17 cellular contexts compared by ENCODE assay signal in the genomic region with DNA sequence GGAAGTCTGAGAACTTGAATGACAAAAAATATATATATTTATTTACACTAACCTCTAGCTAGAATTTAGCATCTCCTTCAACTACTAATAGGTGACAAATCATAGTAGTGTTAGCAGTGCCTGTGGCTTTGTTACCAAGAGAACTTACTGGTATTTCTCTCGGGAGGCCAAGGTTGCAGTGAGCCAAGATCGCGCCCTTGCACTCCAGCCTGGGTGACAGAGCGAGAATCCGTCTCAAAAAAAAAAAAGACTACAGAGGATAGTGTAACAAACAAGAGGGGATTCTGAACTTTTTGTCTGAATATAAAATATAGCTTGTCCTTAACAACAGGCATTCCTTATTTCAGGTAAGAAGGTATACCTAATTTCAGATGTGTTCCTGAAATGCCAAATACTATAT. TPM values are rescaled to one million over a fixed set of nuclear protein-coding genes. Genes with fewer than 3 reads are reported as not detected.
DNase-seq lines count a peak whose midpoint lies in the region; ATAC-seq and TF ChIP-seq lines count a peak whose summit lies in the region.
"Had no signal": no experiment of that assay in that cellular context is flagged by ENCODE, and none has a peak within 500 bp of the region (broad histone marks: within the 10 kb centered on the region; RNA-seq: fewer than 3 reads in every experiment).

No MANE protein-coding gene starts in this region.

- no peak overlapping the region for H3K4me3 ChIP-seq in Loucy (ENCODE audit: low read length, poor library complexity, severe bottlenecking)

- H3K36me3 Mint-ChIP-seq in activated CD4-positive, alpha-beta memory T cell treated with anti-CD3 and anti-CD28 coated beads for 36 hours: peaks cover 11% of the 10 kb centered on the region
- peaks cover 11% of the 10 kb centered on the region for H3K36me3 Mint-ChIP-seq in activated CD4-positive, alpha-beta memory T cell treated with anti-CD3 and anti-CD28 coated beads, Interleukin-2, amount 10 ng/mL, durations not matched to agents 7 days and 5 days (ENCODE audit: low read depth)
- H3K36me3 Mint-ChIP-seq in brain (peaks cover 10% of the 10 kb centered on the region), progenitor cell of endocrine pancreas (ENCODE audit: insufficient read depth) (no peaks in the 10 kb centered on the region)

- ATAC-seq in left lobe of liver: no peak
- ATAC-seq: Right ventricle myocardium inferior had no signal

- H3K9ac ChIP-seq in Loucy (ENCODE audit: low read depth, low read length, poor library complexity, severe bottlenecking): peak overlapping the region; percentile 92

- no peak overlapping the region for H3K4me2 ChIP-seq in Loucy (ENCODE audit: low read depth, low read length, poor library complexity, severe bottlenecking)

- H3K27ac Mint-ChIP-seq in activated CD4-positive, alpha-beta memory T cell treated with anti-CD3 and anti-CD28 coated beads for 36 hours: no peak overlapping the region
- H3K27ac Mint-ChIP-seq in activated CD4-positive, alpha-beta memory T cell treated with anti-CD3 and anti-CD28 coated beads, Interleukin-2, amount 10 ng/mL, durations not matched to agents 7 days and 5 days: no peak overlapping the region
- H3K27ac Mint-ChIP-seq in brain (peak overlapping the region in 3 of 5 experiments; percentile 38 to 73 (median 51)), progenitor cell of endocrine pancreas (no peak overlapping the region)

- peaks cover 33% of the 10 kb centered on the region for H3K79me2 ChIP-seq in Loucy (ENCODE audit: insufficient read depth, low read length)

- peaks cover 21% of the 10 kb centered on the region for H3K4me1 Mint-ChIP-seq in activated CD4-positive, alpha-beta memory T cell treated with anti-CD3 and anti-CD28 coated beads for 36 hours (ENCODE audit: low read depth)
- H3K4me1 Mint-ChIP-seq in activated CD4-positive, alpha-beta memory T cell treated with anti-CD3 and anti-CD28 coated beads, Interleukin-2, amount 10 ng/mL, durations not matched to agents 7 days and 5 days: peaks cover 17% of the 10 kb centered on the region
- peaks cover 18% of the 10 kb centered on the region for H3K4me1 Mint-ChIP-seq in brain
- H3K4me1 Mint-ChIP-seq in progenitor cell of endocrine pancreas (ENCODE audit: low read depth): peaks cover 10% of the 10 kb centered on the region

- no peaks in the 10 kb centered on the region for H3K36me3 ChIP-seq in Loucy (ENCODE audit: insufficient read depth, low read length)
- H3K36me3 ChIP-seq: ascending aorta, colonic mucosa had no signal

- no peak for DNase-seq in activated CD4-positive, alpha-beta memory T cell treated with anti-CD3 and anti-CD28 coated beads for 36 hours
- no peak for DNase-seq in activated CD4-positive, alpha-beta memory T cell treated with anti-CD3 and anti-CD28 coated beads, Interleukin-2, amount 10 ng/mL, durations not matched to agents 7 days and 5 days
- no peak for DNase-seq in progenitor cell of endocrine pancreas (ENCODE audit: low spot score, unreplicated experiment)
- no peak for DNase-seq in retina
- no peak for DNase-seq in erythroblast (lab: John Stamatoyannopoulos, UW)
- DNase-seq in left lobe of liver (ENCODE audit: low spot score): no peak
- DNase-seq: colonic mucosa; GF-D8; Karpas-422; NCI-H1436 treated with DMSO at 0.1 percent for 48 hours; NK-92 treated with Interleukin-12 subunit alpha and Interleukin-12 subunit beta, amount 100 ng/mL, for 24 hours; substantia nigra; T1000 had no signal

- CTCF ChIA-PET in activated CD4-positive, alpha-beta memory T cell treated with anti-CD3 and anti-CD28 coated beads for 36 hours (lab: Charles Lee): interaction anchor here (1.4 to 2.0 kb wide), 3 partner anchors 34 to 203 kb away, joined by 3 to 6 read pairs (median 4); partner anchors contain the start of gene UTP6
- CTCF ChIA-PET in activated CD4-positive, alpha-beta memory T cell treated with anti-CD3 and anti-CD28 coated beads, Interleukin-2, amount 10 ng/mL, durations not matched to agents 7 days and 5 days (lab: Charles Lee): interaction anchor here (0.6 to 2.8 kb wide), 4 partner anchors 9 to 384 kb away, joined by 3 to 12 read pairs (median 6); partner anchors contain the start of genes LRRC37B and UTP6

- no peaks in the 10 kb centered on the region for H3K9me3 Mint-ChIP-seq in activated CD4-positive, alpha-beta memory T cell treated with anti-CD3 and anti-CD28 coated beads for 36 hours
- H3K9me3 Mint-ChIP-seq in activated CD4-positive, alpha-beta memory T cell treated with anti-CD3 and anti-CD28 coated beads, Interleukin-2, amount 10 ng/mL, durations not matched to agents 7 days and 5 days: no peaks in the 10 kb centered on the region
- H3K9me3 Mint-ChIP-seq in brain (no peaks in the 10 kb centered on the region), progenitor cell of endocrine pancreas (ENCODE audit: low read depth) (no peaks in the 10 kb centered on the region)

- TF ChIP-seq CTCF in Loucy (conservative IDR thresholded peaks at IDR 0.05; ENCODE audit: low read length) (no peak), brain (conservative IDR thresholded peaks at IDR 0.05) (no peak), progenitor cell of endocrine pancreas (IDR thresholded peaks at IDR 0.05; ENCODE audit: unreplicated experiment) (no peak)

- POLR2A ChIA-PET in activated CD4-positive, alpha-beta memory T cell treated with anti-CD3 and anti-CD28 coated beads for 36 hours (lab: Charles Lee): no interaction called here
- POLR2A ChIA-PET in activated CD4-positive, alpha-beta memory T cell treated with anti-CD3 and anti-CD28 coated beads, Interleukin-2, amount 10 ng/mL, durations not matched to agents 7 days and 5 days (lab: Charles Lee): interaction anchor here (1.2 kb wide), 1 partner anchor 33 kb away, joined by 5 read pairs; no protein-coding TSS in a partner anchor

- no peaks in the 10 kb centered on the region for H3K27me3 ChIP-seq in Loucy (ENCODE audit: insufficient read depth, low read length, poor library complexity, severe bottlenecking)
- H3K27me3 ChIP-seq: ascending aorta, colonic mucosa had no signal

- no peak for TF ChIP-seq POLR2A in erythroblast (IDR thresholded peaks at IDR 0.05; ENCODE audit: low read length)

- no peaks in the 10 kb centered on the region for H3F3A ChIP-seq in Loucy (ENCODE audit: low read depth)

- intact Hi-C loops in activated CD4-positive, alpha-beta memory T cell treated with anti-CD3 and anti-CD28 coated beads for 36 hours (cut with micrococcal nuclease): no loop called here

- H3K4me3 Mint-ChIP-seq in activated CD4-positive, alpha-beta memory T cell treated with anti-CD3 and anti-CD28 coated beads for 36 hours: peak overlapping the region; percentile 8
- H3K4me3 Mint-ChIP-seq in activated CD4-positive, alpha-beta memory T cell treated with anti-CD3 and anti-CD28 coated beads, Interleukin-2, amount 10 ng/mL, durations not matched to agents 7 days and 5 days: no peak overlapping the region
- H3K4me3 Mint-ChIP-seq in brain (peak overlapping the region; percentile 83 to 87 (median 86)), progenitor cell of endocrine pancreas (ENCODE audit: low read depth) (peak overlapping the region; percentile 81)

- no peaks in the 10 kb centered on the region for H3K9me2 ChIP-seq in Loucy (replicated peaks; ENCODE audit: low read depth, low read length)

- H3K9me3 ChIP-seq in Loucy (ENCODE audit: insufficient read depth, low read depth, low read length): no peaks in the 10 kb centered on the region
- H3K9me3 ChIP-seq: ascending aorta, colonic mucosa had no signal

- H4K20me1 ChIP-seq in Loucy (ENCODE audit: insufficient read depth, low read length, poor library complexity, severe bottlenecking): peaks cover 23% of the 10 kb centered on the region

- peaks cover 12% of the 10 kb centered on the region for H3K4me1 ChIP-seq in Loucy (ENCODE audit: insufficient read depth, low read length, poor library complexity, severe bottlenecking)
- H3K4me1 ChIP-seq: colonic mucosa had no signal

- no peak overlapping the region for H2AFZ ChIP-seq in Loucy (ENCODE audit: low read length)

- no peaks in the 10 kb centered on the region for H3K27me3 Mint-ChIP-seq in activated CD4-positive, alpha-beta memory T cell treated with anti-CD3 and anti-CD28 coated beads for 36 hours
- no peaks in the 10 kb centered on the region for H3K27me3 Mint-ChIP-seq in activated CD4-positive, alpha-beta memory T cell treated with anti-CD3 and anti-CD28 coated beads, Interleukin-2, amount 10 ng/mL, durations not matched to agents 7 days and 5 days
- H3K27me3 Mint-ChIP-seq in brain (peaks cover 6% of the 10 kb centered on the region), progenitor cell of endocrine pancreas (no peaks in the 10 kb centered on the region)

RNA-seq across cellular contexts. Expression of gene SUZ12, which starts 1.3 kb away (rescaled TPM):
- 10 to 100 TPM; 59.5 to 65.5 TPM for total RNA-seq in activated CD4-positive, alpha-beta memory T cell treated with anti-CD3 and anti-CD28 coated beads for 36 hours
- total RNA-seq in activated CD4-positive, alpha-beta memory T cell treated with anti-CD3 and anti-CD28 coated beads, Interleukin-2, amount 10 ng/mL, durations not matched to agents 7 days and 5 days: 10 to 100 TPM; 60.1 to 61.2 TPM
- 10.5 TPM for polyA plus RNA-seq in brain (ENCODE audit: insufficient read depth, low read depth, low replicate concordance)
- 37.5 and 38.3 TPM in 2 replicates for total RNA-seq in progenitor cell of endocrine pancreas
- 8.3 TPM for total RNA-seq in left lobe of liver

RNA-seq across cellular contexts. Expression of gene UTP6, which starts 34.0 kb away (rescaled TPM):
- total RNA-seq in activated CD4-positive, alpha-beta memory T cell treated with anti-CD3 and anti-CD28 coated beads for 36 hours: 100 to 1,000 TPM in 1 of 2 experiments, 10 to 100 TPM in 1; 99.4 to 109 TPM
- 10 to 100 TPM; 67.3 to 73.0 TPM for total RNA-seq in activated CD4-positive, alpha-beta memory T cell treated with anti-CD3 and anti-CD28 coated beads, Interleukin-2, amount 10 ng/mL, durations not matched to agents 7 days and 5 days
- polyA plus RNA-seq in brain (ENCODE audit: insufficient read depth, low read depth, low replicate concordance): 34.4 TPM
- 83.6 and 87.5 TPM in 2 replicates for total RNA-seq in progenitor cell of endocrine pancreas
- 20.6 TPM for total RNA-seq in left lobe of liver

Comparison
In these comparisons a context has a peak if more than half of its experiments do, and no peak if none do; other contexts are left out.
1. H3K27ac Mint-ChIP-seq: peak in brain (3 of 5); none in activated CD4-positive, alpha-beta memory T cell treated with anti-CD3 and anti-CD28 coated beads for 36 hours (single experiment), activated CD4-positive, alpha-beta memory T cell treated with anti-CD3 and anti-CD28 coated beads, Interleukin-2, amount 10 ng/mL, durations not matched to agents 7 days and 5 days (single experiment) and progenitor cell of endocrine pancreas (single experiment).